10 cellular contexts compared by ENCODE assay signal in genomic region chr15:70741677-70742293, GRCh38. TPM values are rescaled to one million over a fixed set of nuclear protein-coding genes. Genes with fewer than 3 reads are reported as not detected.
DNase-seq lines count a peak whose midpoint lies in the region; ATAC-seq and TF ChIP-seq lines count a peak whose summit lies in the region.
"Had no signal": no experiment of that assay in that cellular context is flagged by ENCODE, and none has a peak within 500 bp of the region (broad histone marks: within the 10 kb centered on the region; RNA-seq: fewer than 3 reads in every experiment).

No MANE protein-coding gene starts in this region.

- TF ChIP-seq CTCF in thyroid gland (IDR thresholded peaks at IDR 0.05): no peak

- H3K27ac ChIP-seq in thyroid gland: peak overlapping the region; percentile 71 to 86 (median 82)

- 61 to 64% methylated on average over 2 of the region's 2 CpGs for WGBS in thyroid gland, 2 donors

- H3K4me3 ChIP-seq in thyroid gland (replicated peaks in 1 of 3): no peak overlapping the region

- intact Hi-C loops in left ventricle myocardium superior (cut with micrococcal nuclease) (no loop called here), thyroid gland (cut with DNase I) (no loop called here)

- no peaks in the 10 kb centered on the region for H3K9me3 ChIP-seq in thyroid gland

- H3K36me3 ChIP-seq in thyroid gland: no peaks in the 10 kb centered on the region

- H3K27me3 ChIP-seq in thyroid gland: no peaks in the 10 kb centered on the region

- peak; percentile 38; the same call in 2 of the 3 replicates for ATAC-seq in SK-N-SH treated with all-trans-retinoic acid at 6 μM for 48 hours
- peak; percentile 40 for ATAC-seq in left ventricle myocardium superior
- no peak for ATAC-seq in GM21737 (IDR thresholded peaks at IDR 0.05; ENCODE audit: unreplicated experiment)
- no peak for ATAC-seq in HG03432 (IDR thresholded peaks at IDR 0.05; ENCODE audit: unreplicated experiment)
- ATAC-seq in GM18867 (IDR thresholded peaks at IDR 0.05; ENCODE audit: unreplicated experiment): no peak
- ATAC-seq: activated CD4-positive, alpha-beta T cell treated with anti-CD3 and anti-CD28 coated beads for 36 hours had no signal

- peak; percentile 84 for DNase-seq in LHCN-M2 (ENCODE audit: low read depth)
- no peak for DNase-seq in left ventricle myocardium superior
- no peak for DNase-seq in thyroid gland
- no peak for DNase-seq in middle frontal gyrus (ENCODE audit: extremely low spot score, low spot score)
- DNase-seq: activated CD4-positive, alpha-beta T cell treated with anti-CD3 and anti-CD28 coated beads for 36 hours; NCI-H1048 had no signal

- TF ChIP-seq POLR2A in thyroid gland (IDR thresholded peaks at IDR 0.05): no peak

- peaks cover 47 to 55% of the 10 kb centered on the region in 2 donors for H3K4me1 ChIP-seq in thyroid gland

TF ChIP-seq in SK-N-SH treated with all-trans-retinoic acid at 6 μM for 48 hours, 23 proteins besides CTCF, POLR2A, EP300 and RAD21:
- no peak for TF ChIP-seq ISL1 (CRISPR knock-in tag; IDR thresholded peaks at IDR 0.05)
- no peak for TF ChIP-seq POU6F1 (CRISPR knock-in tag; IDR thresholded peaks at IDR 0.05; ENCODE audit: borderline replicate concordance, low read depth)
- TF ChIP-seq TCF4 (CRISPR knock-in tag; IDR thresholded peaks at IDR 0.05; ENCODE audit: borderline replicate concordance): no peak
- TF ChIP-seq GLIS3 (CRISPR knock-in tag; IDR thresholded peaks at IDR 0.05): no peak
- no peak for TF ChIP-seq CSRNP3 (CRISPR knock-in tag; IDR thresholded peaks at IDR 0.05)
- TF ChIP-seq PPARA (CRISPR knock-in tag; IDR thresholded peaks at IDR 0.05; ENCODE audit: borderline replicate concordance): no peak
- TF ChIP-seq ESRRG (CRISPR knock-in tag; IDR thresholded peaks at IDR 0.05): no peak
- no peak for TF ChIP-seq ARNTL (CRISPR knock-in tag; IDR thresholded peaks at IDR 0.05; ENCODE audit: borderline replicate concordance, low read depth)
- TF ChIP-seq BACH2 (CRISPR knock-in tag; IDR thresholded peaks at IDR 0.05; ENCODE audit: borderline replicate concordance): no peak
- no peak for TF ChIP-seq ZC3H10 (CRISPR knock-in tag; IDR thresholded peaks at IDR 0.05)
- no peak for TF ChIP-seq ZNF8 (CRISPR knock-in tag; IDR thresholded peaks at IDR 0.05)
- no peak for TF ChIP-seq TOX (CRISPR knock-in tag; IDR thresholded peaks at IDR 0.05; ENCODE audit: borderline replicate concordance)
- TF ChIP-seq RARB (CRISPR knock-in tag; IDR thresholded peaks at IDR 0.05): no peak
- no peak for TF ChIP-seq OSR1 (CRISPR knock-in tag; IDR thresholded peaks at IDR 0.05)
- TF ChIP-seq TSHZ2 (CRISPR knock-in tag; IDR thresholded peaks at IDR 0.05): no peak
- no peak for TF ChIP-seq ZFP3 (CRISPR knock-in tag; IDR thresholded peaks at IDR 0.05)

RNA-seq across cellular contexts. Expression of gene UACA, which starts 21.6 kb away (rescaled TPM):
- total RNA-seq in LHCN-M2 (2014; rRNA removed) (41.1 and 48.2 TPM in 2 replicates), left ventricle myocardium superior (32.9 TPM), thyroid gland (100 to 1,000 TPM in 1 of 4 donors, 10 to 100 TPM in 3; 63.9 to 119 (median 92.4) TPM)
- polyA plus RNA-seq in LHCN-M2 (2012): 38.1 TPM

Comparison
In these comparisons a context has a peak if more than half of its experiments do, and no peak if none do; other contexts are left out.
1. ATAC-seq: peak in SK-N-SH treated with all-trans-retinoic acid at 6 μM for 48 hours (single experiment) and left ventricle myocardium superior (single experiment); none in GM21737 (single experiment), HG03432 (single experiment) and GM18867 (single experiment).